18 cellular contexts compared by ENCODE assay signal in genomic region chr1:196070940-196071339, GRCh38.
DNase-seq lines count a peak whose midpoint lies in the region; ATAC-seq and TF ChIP-seq lines count a peak whose summit lies in the region.
"Had no signal": no experiment of that assay in that cellular context is flagged by ENCODE, and none has a peak within 500 bp of the region (broad histone marks: within the 10 kb centered on the region; RNA-seq: fewer than 3 reads in every experiment).

No MANE protein-coding gene starts in this region.

- TF ChIP-seq CTCF in astrocyte of the spinal cord (IDR thresholded peaks at IDR 0.05; ENCODE audit: low read depth, low read length), result no peak

- H3K4me1 ChIP-seq in iPS-18a (ENCODE audit: control insufficient read depth, low read depth, low read length), result peaks cover 3% of the 10 kb centered on the region

- H3K9me3 ChIP-seq in iPS-18a (ENCODE audit: control insufficient read depth, low read depth, low read length), result no peaks in the 10 kb centered on the region

- H3K36me3 Mint-ChIP-seq in activated naive CD4-positive, alpha-beta T cell treated with anti-CD3 and anti-CD28 coated beads, Interleukin-2, amount 10 ng/mL, durations not matched to agents 7 days and 5 days, result no peaks in the 10 kb centered on the region
- H3K36me3 Mint-ChIP-seq: CD4-positive, CD25-positive, alpha-beta regulatory T cell had no signal

- no peaks in the 10 kb centered on the region for H3K27me3 ChIP-seq in iPS-18a (ENCODE audit: control insufficient read depth, insufficient read depth, low read length)

- no peak overlapping the region for H3K27ac Mint-ChIP-seq in activated naive CD4-positive, alpha-beta T cell treated with anti-CD3 and anti-CD28 coated beads, Interleukin-2, amount 10 ng/mL, durations not matched to agents 7 days and 5 days
- H3K27ac Mint-ChIP-seq: CD4-positive, CD25-positive, alpha-beta regulatory T cell had no signal

- H3K4me3 Mint-ChIP-seq in activated naive CD4-positive, alpha-beta T cell treated with anti-CD3 and anti-CD28 coated beads, Interleukin-2, amount 10 ng/mL, durations not matched to agents 7 days and 5 days, result no peak overlapping the region
- H3K4me3 Mint-ChIP-seq: CD4-positive, CD25-positive, alpha-beta regulatory T cell had no signal

- H3K27ac ChIP-seq in iPS-18a (ENCODE audit: low read length), result peak overlapping the region; percentile 16
- H3K27ac ChIP-seq: SK-N-MC had no signal

- no peak for ATAC-seq in HG03521 (IDR thresholded peaks at IDR 0.05; ENCODE audit: unreplicated experiment)

- no peaks in the 10 kb centered on the region for H3K4me1 Mint-ChIP-seq in activated naive CD4-positive, alpha-beta T cell treated with anti-CD3 and anti-CD28 coated beads, Interleukin-2, amount 10 ng/mL, durations not matched to agents 7 days and 5 days
- H3K4me1 Mint-ChIP-seq: CD4-positive, CD25-positive, alpha-beta regulatory T cell had no signal

- H3K27me3 Mint-ChIP-seq in activated naive CD4-positive, alpha-beta T cell treated with anti-CD3 and anti-CD28 coated beads, Interleukin-2, amount 10 ng/mL, durations not matched to agents 7 days and 5 days, result no peaks in the 10 kb centered on the region
- H3K27me3 Mint-ChIP-seq: CD4-positive, CD25-positive, alpha-beta regulatory T cell had no signal

- CTCF ChIA-PET in activated naive CD4-positive, alpha-beta T cell treated with anti-CD3 and anti-CD28 coated beads, Interleukin-2, amount 10 ng/mL, durations not matched to agents 7 days and 5 days (lab: Charles Lee), result no interaction called here

- in situ Hi-C loops in astrocyte of the spinal cord (cut with HindIII; ENCODE audit: low sequenced_read_pairs), result no loop called here

- H3K36me3 ChIP-seq in iPS-18a (ENCODE audit: control insufficient read depth, low read depth, low read length), result no peaks in the 10 kb centered on the region

- DNase-seq in COLO829 (ENCODE audit: low spot score), result peak; percentile 14
- DNase-seq in HT-29 (ENCODE audit: low spot score), result peak; percentile 53
- DNase-seq in astrocyte of the spinal cord (ENCODE audit: low read depth, low spot score), result peak; percentile 7
- DNase-seq in HUDEP-2 (lab: John Stamatoyannopoulos, UW; ENCODE audit: unreplicated experiment in 76 of 76), result no peak
- DNase-seq in NCI-H748 (lab: John Stamatoyannopoulos, UW; ENCODE audit: unreplicated experiment), result no peak
- DNase-seq in activated naive CD4-positive, alpha-beta T cell treated with anti-CD3 and anti-CD28 coated beads, Interleukin-2, amount 10 ng/mL, durations not matched to agents 7 days and 5 days, result no peak
- DNase-seq: CD4-positive, CD25-positive, alpha-beta regulatory T cell; COR-L47; DMS 273 treated with DMSO at 0.1 percent for 48 hours; GOT3; HCEC 1CT; NCI-H1105; NCI-H2029 treated with DMSO at 0.1 percent for 48 hours; NCI-H526; Right ventricle myocardium superior had no signal

- H3K9me3 Mint-ChIP-seq in activated naive CD4-positive, alpha-beta T cell treated with anti-CD3 and anti-CD28 coated beads, Interleukin-2, amount 10 ng/mL, durations not matched to agents 7 days and 5 days, result peaks cover 2% of the 10 kb centered on the region

- H3K4me3 ChIP-seq in astrocyte of the spinal cord (ENCODE audit: low read depth, low read length) (no peak overlapping the region), iPS-18a (ENCODE audit: low read length) (no peak overlapping the region)
- H3K4me3 ChIP-seq: SK-N-MC had no signal

- H3K9ac ChIP-seq in iPS-18a (ENCODE audit: low read length), result no peak overlapping the region

Comparison
In these comparisons a context has a peak if more than half of its experiments do, and no peak if none do; other contexts are left out.
1. DNase-seq: peak in COLO829 (single experiment), HT-29 (single experiment) and astrocyte of the spinal cord (single experiment); none in HUDEP-2 (0 of 76), NCI-H748 (single experiment) and activated naive CD4-positive, alpha-beta T cell treated with anti-CD3 and anti-CD28 coated beads, Interleukin-2, amount 10 ng/mL, durations not matched to agents 7 days and 5 days (single experiment).